24 cellular contexts compared by ENCODE assay signal in the genomic region with DNA sequence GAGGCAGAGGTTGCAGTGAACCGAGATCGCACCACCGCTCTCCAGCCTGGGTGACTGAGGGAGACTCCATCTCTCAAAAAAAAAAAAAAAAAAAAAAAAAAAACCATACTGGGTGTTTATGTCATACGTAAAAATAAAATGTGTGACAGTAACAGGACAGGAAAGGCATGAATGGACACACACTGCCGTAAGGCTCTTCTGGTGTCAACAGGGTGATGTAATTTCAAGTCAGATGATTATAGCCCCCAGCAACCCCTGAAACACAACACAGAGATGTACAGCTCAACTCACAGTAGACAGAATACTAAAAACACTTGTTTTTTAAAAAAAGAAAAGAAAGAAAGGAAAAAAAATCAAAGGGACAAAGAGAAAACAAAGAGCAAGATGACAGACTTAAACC. TPM values are rescaled to one million over a fixed set of nuclear protein-coding genes. Genes with fewer than 3 reads are reported as not detected.
A peak's percentile ranks its signal among the peaks of the same experiment; 100 is the strongest.
DNase-seq lines count a peak whose midpoint lies in the region; ATAC-seq, FAIRE-seq and TF ChIP-seq lines count a peak whose summit lies in the region.
"Had no signal": no experiment of that assay in that cellular context is flagged by ENCODE, and none has a peak within 500 bp of the region (broad histone marks: within the 10 kb centered on the region; RNA-seq: fewer than 3 reads in every experiment).

No MANE protein-coding gene starts in this region.

- H4K20me1 ChIP-seq in astrocyte (ENCODE audit: insufficient read depth, low read length): peaks cover 20% of the 10 kb centered on the region

- H3K27me3 ChIP-seq in astrocyte (ENCODE audit: insufficient read depth, low read length) (no peaks in the 10 kb centered on the region), psoas muscle (ENCODE audit: insufficient read depth in 3 of 3, low read length in 2 of 3) (no peaks in the 10 kb centered on the region)
- H3K27me3 ChIP-seq: heart left ventricle, SJSA1, tibial nerve had no signal

- H2AFZ ChIP-seq in astrocyte (ENCODE audit: low read depth, low read length): no peak overlapping the region

- intact Hi-C loops in psoas muscle (cut with DNase I): no loop called here

- no peaks in the 10 kb centered on the region for H3K9me3 Mint-ChIP-seq in T-helper 2 cell treated with Interferon-gamma antibody and Interleukin-4, amounts not matched to agents 5 μg/mL and 100 μg/mL, for 36 hours
- no peaks in the 10 kb centered on the region for H3K9me3 Mint-ChIP-seq in astrocyte (ENCODE audit: unreplicated experiment)

- no peaks in the 10 kb centered on the region for H3K9me3 ChIP-seq in astrocyte (ENCODE audit: insufficient read depth, low read depth, low read length)
- no peaks in the 10 kb centered on the region for H3K9me3 ChIP-seq in psoas muscle
- H3K9me3 ChIP-seq: heart left ventricle, prostate gland, SJSA1, tibial nerve had no signal

- peak overlapping the region; percentile 66 for H3K27ac Mint-ChIP-seq in T-helper 2 cell treated with Interferon-gamma antibody and Interleukin-4, amounts not matched to agents 5 μg/mL and 100 μg/mL, for 36 hours
- H3K27ac Mint-ChIP-seq in astrocyte (ENCODE audit: unreplicated experiment): peak overlapping the region; percentile 60

- FAIRE-seq in astrocyte (lab: Jason Lieb, UNC): no peak
- FAIRE-seq: bronchial epithelial cell, GM18507, islet of Langerhans, small intestine had no signal

- H3K9ac ChIP-seq in astrocyte (ENCODE audit: low read length): no peak overlapping the region

- H3K27ac ChIP-seq in astrocyte (ENCODE audit: low read depth, low read length) (no peak overlapping the region), psoas muscle (peak overlapping the region; percentile 1)
- H3K27ac ChIP-seq: heart left ventricle, prostate gland, SJSA1, tibial nerve had no signal

- no peak for TF ChIP-seq CTCF in astrocyte (IDR thresholded peaks at IDR 0.05; ENCODE audit: insufficient read depth, low read depth, low read length)
- no peak for TF ChIP-seq CTCF in psoas muscle (IDR thresholded peaks at IDR 0.05)
- no peak for TF ChIP-seq CTCF in GM20000 (IDR thresholded peaks at IDR 0.05; ENCODE audit: extremely low read depth, missing control alignments)

- no peaks in the 10 kb centered on the region for H3K27me3 Mint-ChIP-seq in T-helper 2 cell treated with Interferon-gamma antibody and Interleukin-4, amounts not matched to agents 5 μg/mL and 100 μg/mL, for 36 hours (ENCODE audit: low read depth)
- H3K27me3 Mint-ChIP-seq in astrocyte (ENCODE audit: low read depth, unreplicated experiment): no peaks in the 10 kb centered on the region

- no peaks in the 10 kb centered on the region for H3K79me2 ChIP-seq in astrocyte (ENCODE audit: insufficient read depth, low read length)

- no peaks in the 10 kb centered on the region for H3K4me1 ChIP-seq in astrocyte (ENCODE audit: insufficient read depth, low read length)
- no peaks in the 10 kb centered on the region for H3K4me1 ChIP-seq in psoas muscle
- H3K4me1 ChIP-seq: heart left ventricle, SJSA1, tibial nerve had no signal

- no peak for DNase-seq in T-helper 2 cell treated with Interferon-gamma antibody and Interleukin-4, amounts not matched to agents 5 μg/mL and 100 μg/mL, for 36 hours (ENCODE audit: low spot score)
- DNase-seq in T-helper 2 cell (no peak), NAMALWA (ENCODE audit: low spot score) (peak; percentile 55), astrocyte (ENCODE audit: low read depth) (no peak), psoas muscle (no peak), GM20000 (ENCODE audit: low spot score) (no peak), hippocampal formation (lab: John Stamatoyannopoulos, UW) (no peak)
- DNase-seq: C1 segment of cervical spinal cord; DND-41; effector CD4-positive, alpha-beta T cell; HCEC 1CT; heart left ventricle; NCI-H1417; small intestine had no signal

- peaks cover 44% of the 10 kb centered on the region for H3K36me3 Mint-ChIP-seq in T-helper 2 cell treated with Interferon-gamma antibody and Interleukin-4, amounts not matched to agents 5 μg/mL and 100 μg/mL, for 36 hours (ENCODE audit: low read depth)
- peaks cover 14% of the 10 kb centered on the region for H3K36me3 Mint-ChIP-seq in astrocyte (ENCODE audit: low read depth, unreplicated experiment)

- H3K36me3 ChIP-seq in astrocyte (ENCODE audit: insufficient read depth, low read length): peaks cover 8% of the 10 kb centered on the region
- peaks cover 10 to 94% of the 10 kb centered on the region in 2 donors for H3K36me3 ChIP-seq in psoas muscle (ENCODE audit: insufficient read depth in 1 of 2, low read depth in 1 of 2)

- 79 to 82% (median 81%) methylated on average over 5 of the region's 5 CpGs for WGBS in psoas muscle, 3 donors

- no peak overlapping the region for H3K4me3 Mint-ChIP-seq in T-helper 2 cell treated with Interferon-gamma antibody and Interleukin-4, amounts not matched to agents 5 μg/mL and 100 μg/mL, for 36 hours
- H3K4me3 Mint-ChIP-seq in astrocyte (ENCODE audit: unreplicated experiment): no peak overlapping the region

- H3K4me2 ChIP-seq in astrocyte (ENCODE audit: low read length): no peak overlapping the region

- no peaks in the 10 kb centered on the region for H3K4me1 Mint-ChIP-seq in T-helper 2 cell treated with Interferon-gamma antibody and Interleukin-4, amounts not matched to agents 5 μg/mL and 100 μg/mL, for 36 hours (ENCODE audit: low read depth)
- no peaks in the 10 kb centered on the region for H3K4me1 Mint-ChIP-seq in astrocyte (ENCODE audit: low read depth, unreplicated experiment)

- H3K4me3 ChIP-seq in astrocyte (ENCODE audit: insufficient read depth, low read depth, low read length) (no peak overlapping the region), psoas muscle (no peak overlapping the region)
- H3K4me3 ChIP-seq: heart left ventricle, lung, prostate gland, SJSA1, tibial nerve had no signal

- ATAC-seq in psoas muscle: peak in 1 of 4 donors; percentile 27
- no peak for ATAC-seq in GM18909 (IDR thresholded peaks at IDR 0.05; ENCODE audit: poor library complexity, unreplicated experiment)
- ATAC-seq: heart left ventricle had no signal

RNA-seq across cellular contexts. Expression of a gene that starts 22.2 kb away (rescaled TPM):
- total RNA-seq in astrocyte: 69.6 and 75.4 TPM in 2 replicates
- 10 to 100 TPM; 75.3 to 98.0 (median 82.8) TPM for total RNA-seq in psoas muscle
- 10 to 100 TPM; 42.1 to 58.6 (median 54.9) TPM for polyA plus RNA-seq in psoas muscle

RNA-seq across cellular contexts. Expression of a gene that starts 28.7 kb away (rescaled TPM):
- 23.0 and 26.3 TPM in 2 replicates for total RNA-seq in astrocyte
- total RNA-seq in psoas muscle: under 1 TPM in 1 of 4 donors, not detected in 3; 0.21 TPM
- polyA plus RNA-seq in psoas muscle: under 1 TPM in 2 of 3 donors, not detected in 1; 0.01 to 0.05 TPM
- total RNA-seq: A172, tibial nerve had no signal

RNA-seq across cellular contexts. Expression of a gene that starts 34.0 kb away (rescaled TPM):
- total RNA-seq in astrocyte (0.91 and 1.2 TPM in 2 replicates), psoas muscle (not detected)
- not detected for polyA plus RNA-seq in psoas muscle
- total RNA-seq: A172, bronchial epithelial cell, heart left ventricle, HT-29, lung, prostate gland, SJSA1, tibial nerve had no signal
- polyA plus RNA-seq: heart left ventricle had no signal

RNA-seq across cellular contexts. Expression of a gene that starts 54.9 kb away (rescaled TPM):
- 93.2 and 111 TPM in 2 replicates for total RNA-seq in astrocyte
- total RNA-seq in psoas muscle: 10 to 100 TPM; 16.7 to 18.6 (median 17.3) TPM
- polyA plus RNA-seq in psoas muscle: 10 to 100 TPM; 14.9 to 24.1 (median 15.6) TPM

RNA-seq across cellular contexts. Expression of a gene that starts 55.4 kb away (rescaled TPM):
- total RNA-seq in astrocyte (25.6 and 27.2 TPM in 2 replicates), psoas muscle (10 to 100 TPM; 19.2 to 24.2 (median 21.7) TPM)
- 10 to 100 TPM; 21.8 to 26.3 (median 23.7) TPM for polyA plus RNA-seq in psoas muscle

Comparison
In these comparisons a context has a peak if more than half of its experiments do, and no peak if none do; other contexts are left out.
1. RNA of a gene that starts 28.7 kb away (total RNA-seq): 23.0 to 26.3 TPM in astrocyte; 0.21 TPM in psoas muscle; every median in the first group is over 10 times any median in the second.